ENCODE assay signal across 8 cellular contexts in genomic region chr3:33144433-33144832, GRCh38. TPM values are rescaled to one million over a fixed set of nuclear protein-coding genes. Genes with fewer than 3 reads are reported as not detected.
A peak's percentile ranks its signal among the peaks of the same experiment; 100 is the strongest.
DNase-seq lines count a peak whose midpoint lies in the region; ATAC-seq and TF ChIP-seq lines count a peak whose summit lies in the region.

No MANE protein-coding gene starts in this region.

- no peak overlapping the region for H3K4me3 Mint-ChIP-seq in activated CD4-positive, alpha-beta memory T cell treated with anti-CD3 and anti-CD28 coated beads, Interleukin-2, amount 10 ng/mL, durations not matched to agents 7 days and 5 days

- H3K9me3 ChIP-seq in BE2C = no peaks in the 10 kb centered on the region
- no peaks in the 10 kb centered on the region for H3K9me3 ChIP-seq in left lung

- no peaks in the 10 kb centered on the region for H3K27me3 ChIP-seq in BE2C
- no peaks in the 10 kb centered on the region for H3K27me3 ChIP-seq in left lung

- H3K9me3 Mint-ChIP-seq in activated CD4-positive, alpha-beta memory T cell treated with anti-CD3 and anti-CD28 coated beads, Interleukin-2, amount 10 ng/mL, durations not matched to agents 7 days and 5 days = no peaks in the 10 kb centered on the region

- H3K27ac Mint-ChIP-seq in activated CD4-positive, alpha-beta memory T cell treated with anti-CD3 and anti-CD28 coated beads, Interleukin-2, amount 10 ng/mL, durations not matched to agents 7 days and 5 days = no peak overlapping the region

- CTCF ChIA-PET in activated CD4-positive, alpha-beta memory T cell treated with anti-CD3 and anti-CD28 coated beads, Interleukin-2, amount 10 ng/mL, durations not matched to agents 7 days and 5 days (lab: Charles Lee) = interaction anchor here (0.6 to 1.4 kb wide), 3 partner anchors 13 to 31 kb away, joined by 3 to 8 read pairs (median 3); partner anchors contain the start of gene CRTAP

- DNase-seq in BE2C (peak; percentile 33), HFF-Myc (ENCODE audit: extremely low read depth, low read depth) (no peak), islet precursor cell (peak; percentile 60), left lung (no peak), NCI-H1436 (lab: John Stamatoyannopoulos, UW) (no peak)
- DNase-seq in activated CD4-positive, alpha-beta memory T cell treated with anti-CD3 and anti-CD28 coated beads, Interleukin-2, amount 10 ng/mL, durations not matched to agents 7 days and 5 days = peak; percentile 31

- H3K4me1 Mint-ChIP-seq in activated CD4-positive, alpha-beta memory T cell treated with anti-CD3 and anti-CD28 coated beads, Interleukin-2, amount 10 ng/mL, durations not matched to agents 7 days and 5 days = no peaks in the 10 kb centered on the region

- H3K4me1 ChIP-seq in BE2C (no peaks in the 10 kb centered on the region), left lung (peaks cover 0 to 9% of the 10 kb centered on the region in 2 donors)

- no peak overlapping the region for H3K4me3 ChIP-seq in BE2C (ENCODE audit: low read depth, low read length)
- no peak overlapping the region for H3K4me3 ChIP-seq in HFF-Myc (replicated peaks; ENCODE audit: low read depth, low read length)
- H3K4me3 ChIP-seq in left lung = no peak overlapping the region

- H3K27ac ChIP-seq in left lung = no peak overlapping the region

- TF ChIP-seq CTCF in BE2C (IDR thresholded peaks at IDR 0.05; ENCODE audit: low read depth, low read length) (peak; percentile 32), HFF-Myc (IDR thresholded peaks at IDR 0.05; ENCODE audit: low read depth, low read length, missing control alignments) (peak; percentile 62), left lung (IDR thresholded peaks at IDR 0.05) (peak in 1 of 2 donors; percentile 25)

- ATAC-seq in HG03280 (IDR thresholded peaks at IDR 0.05; ENCODE audit: unreplicated experiment) (no peak), GM21717 (IDR thresholded peaks at IDR 0.05; ENCODE audit: unreplicated experiment) (no peak), left lung (no peak)

- POLR2A ChIA-PET in activated CD4-positive, alpha-beta memory T cell treated with anti-CD3 and anti-CD28 coated beads, Interleukin-2, amount 10 ng/mL, durations not matched to agents 7 days and 5 days (lab: Charles Lee) = no interaction called here

- no peaks in the 10 kb centered on the region for H3K36me3 Mint-ChIP-seq in activated CD4-positive, alpha-beta memory T cell treated with anti-CD3 and anti-CD28 coated beads, Interleukin-2, amount 10 ng/mL, durations not matched to agents 7 days and 5 days (ENCODE audit: low read depth)

- H3K27me3 Mint-ChIP-seq in activated CD4-positive, alpha-beta memory T cell treated with anti-CD3 and anti-CD28 coated beads, Interleukin-2, amount 10 ng/mL, durations not matched to agents 7 days and 5 days = no peaks in the 10 kb centered on the region

- intact Hi-C loops in left lung (cut with DNase I) = no loop called here

- H3K36me3 ChIP-seq in BE2C (no peaks in the 10 kb centered on the region), left lung (peaks cover 0 to 54% of the 10 kb centered on the region in 2 donors)

RNA-seq across cellular contexts. Expression of gene CRTAP, which starts 30.6 kb away (rescaled TPM):
- 13.7 TPM for polyA plus RNA-seq in BE2C (2012; ENCODE audit: insufficient read depth, insufficient read length, low read depth)
- total RNA-seq in activated CD4-positive, alpha-beta memory T cell treated with anti-CD3 and anti-CD28 coated beads, Interleukin-2, amount 10 ng/mL, durations not matched to agents 7 days and 5 days = 10 to 100 TPM; 40.9 to 42.6 TPM
- total RNA-seq in left lung = 100 to 1,000 TPM; 228 to 238 TPM

RNA-seq across cellular contexts. Expression of gene GLB1, which starts 47.5 kb away (rescaled TPM):
- polyA plus RNA-seq in BE2C (2012; ENCODE audit: insufficient read depth, insufficient read length, low read depth) = 26.3 TPM
- total RNA-seq in activated CD4-positive, alpha-beta memory T cell treated with anti-CD3 and anti-CD28 coated beads, Interleukin-2, amount 10 ng/mL, durations not matched to agents 7 days and 5 days = 10 to 100 TPM; 50.0 to 51.7 TPM
- total RNA-seq in left lung = 10 to 100 TPM; 90.1 to 93.4 TPM

RNA-seq across cellular contexts. Expression of gene TMPPE, which starts 47.5 kb away (rescaled TPM):
- 0.32 TPM for polyA plus RNA-seq in BE2C (2012; ENCODE audit: insufficient read depth, insufficient read length, low read depth)
- 1 to 10 TPM; 9.1 to 9.7 TPM for total RNA-seq in activated CD4-positive, alpha-beta memory T cell treated with anti-CD3 and anti-CD28 coated beads, Interleukin-2, amount 10 ng/mL, durations not matched to agents 7 days and 5 days
- 10 to 100 TPM; 14.4 to 18.7 TPM for total RNA-seq in left lung

Comparison
In these comparisons a context has a peak if more than half of its experiments do, and no peak if none do; other contexts are left out.
1. DNase-seq: peak in BE2C (single experiment), activated CD4-positive, alpha-beta memory T cell treated with anti-CD3 and anti-CD28 coated beads, Interleukin-2, amount 10 ng/mL, durations not matched to agents 7 days and 5 days (single experiment) and islet precursor cell (single experiment); none in HFF-Myc (single experiment), left lung (0 of 2) and NCI-H1436 (single experiment).
2. RNA of gene CRTAP, which starts 30.6 kb away (total RNA-seq): 228 to 238 TPM in left lung; 40.9 to 42.6 TPM in activated CD4-positive, alpha-beta memory T cell treated with anti-CD3 and anti-CD28 coated beads, Interleukin-2, amount 10 ng/mL, durations not matched to agents 7 days and 5 days; every median in the first group is over 4 times any median in the second.